In the genomic region with DNA sequence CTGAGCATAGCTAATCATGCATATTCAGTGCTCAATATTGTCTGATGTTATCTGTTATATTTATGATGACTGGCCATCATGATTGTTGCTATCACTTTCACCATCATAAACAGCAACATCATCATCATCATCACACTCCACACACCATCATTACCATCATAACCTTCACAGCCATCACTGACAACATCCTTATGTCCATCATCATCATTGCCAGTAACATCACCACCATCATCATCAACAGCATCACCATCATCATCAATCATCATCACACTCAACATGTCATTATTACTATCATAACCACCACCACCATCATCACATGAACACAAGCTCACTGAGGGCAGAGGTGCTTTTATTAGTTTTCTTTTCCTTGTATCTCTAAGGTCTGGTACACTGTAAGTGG, we compare ENCODE assay signal across 37 cellular contexts.
A peak's percentile ranks its signal among the peaks of the same experiment; 100 is the strongest.
DNase-seq lines count a peak whose midpoint lies in the region; ATAC-seq, FAIRE-seq and TF ChIP-seq lines count a peak whose summit lies in the region.
"Had no signal": no experiment of that assay in that cellular context is flagged by ENCODE, and none has a peak within 500 bp of the region (broad histone marks: within the 10 kb centered on the region; RNA-seq: fewer than 3 reads in every experiment).

No MANE protein-coding gene starts in this region.

- no peak overlapping the region for H3K27ac ChIP-seq in HepG2 (ENCODE audit: extremely low read length, insufficient read depth, low read length)
- no peak overlapping the region for H3K27ac ChIP-seq in right lobe of liver
- no peak overlapping the region for H3K27ac ChIP-seq in HEK293 (ENCODE audit: extremely low read depth, low read depth, low read length)
- H3K27ac ChIP-seq: 22Rv1; A549; BLaER1; BLaER1 treated with 17β-estradiol and CSF1 and Interleukin-3, amounts not matched to agents 10 nM and 100 nM; C4-2B had no signal

- no peak for TF ChIP-seq RAD21 in HepG2 (CRISPR knock-in tag; IDR thresholded peaks at IDR 0.05)

- H3K4me3 Mint-ChIP-seq in activated CD4-positive, alpha-beta T cell treated with anti-CD3 and anti-CD28 coated beads, Interleukin-2, amount 10 ng/mL, durations not matched to agents 7 days and 5 days: no peak overlapping the region
- H3K4me3 Mint-ChIP-seq: B cell; CD14-positive monocyte; CD4-positive, alpha-beta memory T cell; CD4-positive, alpha-beta T cell; CD4-positive, CD25-positive, alpha-beta regulatory T cell; CD8-positive, alpha-beta memory T cell; CD8-positive, alpha-beta T cell had no signal

- TF ChIP-seq CTCF in HepG2 (CRISPR knock-in tag; IDR thresholded peaks at IDR 0.05): no peak
- no peak for TF ChIP-seq CTCF in right lobe of liver (IDR thresholded peaks at IDR 0.05)
- no peak for TF ChIP-seq CTCF in HEK293 (tag by site-specific recombination; IDR thresholded peaks at IDR 0.05)

- no peaks in the 10 kb centered on the region for H3K36me3 Mint-ChIP-seq in activated CD4-positive, alpha-beta T cell treated with anti-CD3 and anti-CD28 coated beads, Interleukin-2, amount 10 ng/mL, durations not matched to agents 7 days and 5 days (ENCODE audit: low read depth)
- H3K36me3 Mint-ChIP-seq: CD14-positive monocyte; CD4-positive, alpha-beta memory T cell; CD4-positive, CD25-positive, alpha-beta regulatory T cell; CD8-positive, alpha-beta memory T cell; CD8-positive, alpha-beta T cell had no signal

- no peaks in the 10 kb centered on the region for H3K36me3 ChIP-seq in HepG2 (replicated peaks in 1 of 2; ENCODE audit: control insufficient read depth in 1 of 2, insufficient read depth in 2 of 2, low read length in 2 of 2)
- H3K36me3 ChIP-seq in right lobe of liver: no peaks in the 10 kb centered on the region
- no peaks in the 10 kb centered on the region for H3K36me3 ChIP-seq in HEK293 (ENCODE audit: control insufficient read depth in 2 of 2, insufficient read depth in 1 of 2, low read length in 2 of 2)
- H3K36me3 ChIP-seq: BE2C; BLaER1; BLaER1 treated with 17β-estradiol and CSF1 and Interleukin-3, amounts not matched to agents 10 nM and 100 nM had no signal

- DNase-seq in HepG2 (ENCODE audit: low spot score) (no peak), right lobe of liver (no peak), HEK293T (ENCODE audit: extremely low spot score) (no peak), HTR-8/SVneo (ENCODE audit: insufficient read length, low spot score) (no peak), frontal cortex (ENCODE audit: low spot score in 2 of 2) (no peak), SHP77 treated with DMSO at 0.1 percent for 48 hours (lab: John Stamatoyannopoulos, UW) (no peak)
- no peak for DNase-seq in activated CD4-positive, alpha-beta T cell treated with anti-CD3 and anti-CD28 coated beads, Interleukin-2, amount 10 ng/mL, durations not matched to agents 7 days and 5 days
- DNase-seq: 8988T; ACHN; AML-193; BE2C; C1 segment of cervical spinal cord; Caco-2; Calu3; CD4-positive, alpha-beta memory T cell; CD4-positive, alpha-beta T cell; CD4-positive, CD25-positive, alpha-beta regulatory T cell; CD8-positive, alpha-beta memory T cell; CD8-positive, alpha-beta T cell; COR-L47; DMS 273 treated with DMSO at 0.1 percent for 48 hours; DMS153; DMS53; DMS79; DMS79 treated with DMSO at 0.1 percent for 48 hours; DND-41; EL had no signal

- H3K4me1 ChIP-seq in HepG2 (ENCODE audit: insufficient read depth, low read length) (no peaks in the 10 kb centered on the region), right lobe of liver (no peaks in the 10 kb centered on the region), HEK293 (ENCODE audit: control insufficient read depth, insufficient read depth, low read length) (no peaks in the 10 kb centered on the region)
- H3K4me1 ChIP-seq: A549; BE2C; BLaER1; BLaER1 treated with 17β-estradiol and CSF1 and Interleukin-3, amounts not matched to agents 10 nM and 100 nM; Caco-2 had no signal

- H3K9me3 Mint-ChIP-seq in activated CD4-positive, alpha-beta T cell treated with anti-CD3 and anti-CD28 coated beads, Interleukin-2, amount 10 ng/mL, durations not matched to agents 7 days and 5 days: no peaks in the 10 kb centered on the region
- H3K9me3 Mint-ChIP-seq: CD4-positive, alpha-beta T cell; CD8-positive, alpha-beta T cell had no signal

- H2AFZ ChIP-seq in HepG2 (ENCODE audit: low read length): no peak overlapping the region

- no peak overlapping the region for H3K4me2 ChIP-seq in HepG2 (ENCODE audit: low read depth, low read length)
- H3K4me2 ChIP-seq: A549; BLaER1; BLaER1 treated with 17β-estradiol and CSF1 and Interleukin-3, amounts not matched to agents 10 nM and 100 nM had no signal

- CTCF ChIA-PET in HepG2 (lab: Yijun Ruan, JAX; ENCODE audit: low intra/inter-chr PET ratio, low total read pairs): no interaction called here
- CTCF ChIA-PET in HEK293 (lab: Yijun Ruan, JAX): no interaction called here
- CTCF ChIA-PET in HEK293T (lab: Yijun Ruan, JAX): no interaction called here
- CTCF ChIA-PET in activated CD4-positive, alpha-beta T cell treated with anti-CD3 and anti-CD28 coated beads, Interleukin-2, amount 10 ng/mL, durations not matched to agents 7 days and 5 days (lab: Charles Lee): no interaction called here

- no peak overlapping the region for H3K9ac ChIP-seq in HepG2 (ENCODE audit: insufficient read depth, low read depth, low read length)
- H3K9ac ChIP-seq: BLaER1; BLaER1 treated with 17β-estradiol and CSF1 and Interleukin-3, amounts not matched to agents 10 nM and 100 nM had no signal

- no peaks in the 10 kb centered on the region for H3K27me3 Mint-ChIP-seq in activated CD4-positive, alpha-beta T cell treated with anti-CD3 and anti-CD28 coated beads, Interleukin-2, amount 10 ng/mL, durations not matched to agents 7 days and 5 days
- H3K27me3 Mint-ChIP-seq: B cell; CD4-positive, CD25-positive, alpha-beta regulatory T cell had no signal

- no peaks in the 10 kb centered on the region for H3K79me2 ChIP-seq in HepG2 (ENCODE audit: insufficient read depth, low read length)

- H3K4me3 ChIP-seq in HepG2 (replicated peaks in 1 of 3; ENCODE audit: insufficient read depth in 1 of 3, low read depth in 2 of 3, low read length in 3 of 3) (no peak overlapping the region), right lobe of liver (no peak overlapping the region), HEK293 (ENCODE audit: low read depth, low read length) (no peak overlapping the region)
- H3K4me3 ChIP-seq: A549; BLaER1; BLaER1 treated with 17β-estradiol and CSF1 and Interleukin-3, amounts not matched to agents 10 nM and 100 nM had no signal

- H3K9me3 ChIP-seq in HepG2 (ENCODE audit: low read length) (peaks cover 76% of the 10 kb centered on the region), right lobe of liver (no peaks in the 10 kb centered on the region), HEK293 (ENCODE audit: control insufficient read depth, insufficient read depth, low read depth, low read length) (no peaks in the 10 kb centered on the region)
- H3K9me3 ChIP-seq: A549; BE2C; BLaER1; BLaER1 treated with 17β-estradiol and CSF1 and Interleukin-3, amounts not matched to agents 10 nM and 100 nM; Caco-2 had no signal

- TF ChIP-seq POLR2A in HepG2 (IDR thresholded peaks at IDR 0.05; ENCODE audit: insufficient read depth in 1 of 2, low read depth in 2 of 2, low read length in 2 of 2) (no peak), right lobe of liver (IDR thresholded peaks at IDR 0.05) (no peak)

- no peak for FAIRE-seq in HepG2 (lab: Jason Lieb, UNC)
- FAIRE-seq in HTR-8/SVneo (lab: Jason Lieb, UNC): peak; percentile 79
- no peak for FAIRE-seq in frontal cortex (lab: Jason Lieb, UNC)
- FAIRE-seq: A204.1, A549, D721Med had no signal

- no peaks in the 10 kb centered on the region for H3K4me1 Mint-ChIP-seq in activated CD4-positive, alpha-beta T cell treated with anti-CD3 and anti-CD28 coated beads, Interleukin-2, amount 10 ng/mL, durations not matched to agents 7 days and 5 days
- H3K4me1 Mint-ChIP-seq: B cell; CD14-positive monocyte; CD4-positive, alpha-beta memory T cell; CD4-positive, CD25-positive, alpha-beta regulatory T cell; CD8-positive, alpha-beta memory T cell had no signal

- TF ChIP-seq EP300 in HepG2 (IDR thresholded peaks at IDR 0.05; ENCODE audit: low read depth in 2 of 2, low read length in 2 of 2): no peak
- no peak for TF ChIP-seq EP300 in HepG2 (CRISPR knock-in tag; IDR thresholded peaks at IDR 0.05; ENCODE audit: borderline replicate concordance)

- no peaks in the 10 kb centered on the region for H3K27me3 ChIP-seq in HepG2 (ENCODE audit: control insufficient read depth in 1 of 2, insufficient read depth in 2 of 2, low read length in 2 of 2)
- H3K27me3 ChIP-seq in right lobe of liver: no peaks in the 10 kb centered on the region
- H3K27me3 ChIP-seq: BE2C; BLaER1; BLaER1 treated with 17β-estradiol and CSF1 and Interleukin-3, amounts not matched to agents 10 nM and 100 nM had no signal

- H4K20me1 ChIP-seq in HepG2 (ENCODE audit: insufficient read depth, low read length): no peaks in the 10 kb centered on the region
- H4K20me1 ChIP-seq: BLaER1; BLaER1 treated with 17β-estradiol and CSF1 and Interleukin-3, amounts not matched to agents 10 nM and 100 nM had no signal

- no peak for ATAC-seq in HepG2
- ATAC-seq in right lobe of liver: no peak
- ATAC-seq: A549; CD8-positive, alpha-beta T cell had no signal

- BruUV-seq in HepG2 (replicated peaks; lab: Mats Ljungman, UMichigan): no TSS peak

- POLR2A ChIA-PET in HepG2 (lab: Yijun Ruan, JAX): no interaction called here
- POLR2A ChIA-PET in HEK293 (lab: Yijun Ruan, JAX): no interaction called here
- POLR2A ChIA-PET in HEK293T (lab: Yijun Ruan, JAX): no interaction called here
- POLR2A ChIA-PET in activated CD4-positive, alpha-beta T cell treated with anti-CD3 and anti-CD28 coated beads, Interleukin-2, amount 10 ng/mL, durations not matched to agents 7 days and 5 days (lab: Charles Lee): no interaction called here

- no peak overlapping the region for H3K27ac Mint-ChIP-seq in activated CD4-positive, alpha-beta T cell treated with anti-CD3 and anti-CD28 coated beads, Interleukin-2, amount 10 ng/mL, durations not matched to agents 7 days and 5 days
- H3K27ac Mint-ChIP-seq: B cell; CD14-positive monocyte; CD4-positive, alpha-beta memory T cell; CD4-positive, alpha-beta T cell; CD4-positive, CD25-positive, alpha-beta regulatory T cell; CD8-positive, alpha-beta memory T cell; CD8-positive, alpha-beta T cell had no signal

- in situ Hi-C loops in HepG2 (cut with HindIII; ENCODE audit: extremely low pct_ligation_motif_present, low pct_unique_long_range_greater_than_20kb): no loop called here

- intact Hi-C loops in HepG2 (cut with micrococcal nuclease; ENCODE audit: unreplicated experiment): no loop called here
- intact Hi-C loops in right lobe of liver (cut with DNase I): no loop called here

TF ChIP-seq in HepG2, 621 proteins besides CTCF, POLR2A, EP300 and RAD21 (continues in another document):
- TF ChIP-seq ZFP37 (CRISPR knock-in tag; IDR thresholded peaks at IDR 0.05; ENCODE audit: borderline replicate concordance) (no peak), CREB1 (IDR thresholded peaks at IDR 0.05) (peak; percentile 90), CREB1 (CRISPR knock-in tag; IDR thresholded peaks at IDR 0.05) (no peak)

TF ChIP-seq in HEK293T, 16 proteins besides CTCF, POLR2A, EP300 and RAD21 (continues in another document):
- TF ChIP-seq FOXM1 (IDR thresholded peaks at IDR 0.05; ENCODE audit: borderline replicate concordance): no peak

Comparison
In these comparisons a context has a peak if more than half of its experiments do, and no peak if none do; other contexts are left out.
1. Of the 63 proteins assayed by ChIP-seq in both HepG2 and HEK293: peak only in HepG2: none; only in HEK293: ZNF513; in both: none; in neither: 62.